31 cellular contexts compared by ENCODE assay signal in the genomic region with DNA sequence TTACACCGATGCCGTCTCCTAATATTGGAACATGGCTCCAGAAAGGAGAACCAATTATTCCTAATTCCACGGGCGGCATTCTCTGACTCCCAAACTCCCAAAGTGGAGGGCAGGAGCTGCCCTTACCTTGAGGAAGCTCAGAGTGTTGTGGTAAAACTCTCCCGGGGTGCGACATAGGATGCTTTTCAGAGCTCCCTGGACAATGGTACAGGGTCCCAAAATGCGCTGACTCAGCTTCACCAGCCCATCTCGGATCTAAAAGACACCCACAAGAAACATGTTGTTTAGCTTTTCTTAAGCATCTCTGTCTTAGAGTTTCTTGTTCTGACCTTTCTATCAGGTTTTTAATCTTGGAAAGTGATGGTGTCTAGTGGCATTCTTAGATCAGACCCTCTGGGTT. TPM values are rescaled to one million over a fixed set of nuclear protein-coding genes. Genes with fewer than 3 reads are reported as not detected.
"Had no signal": no experiment of that assay in that cellular context is flagged by ENCODE, and none has a peak within 500 bp of the region (broad histone marks: within the 10 kb centered on the region; RNA-seq: fewer than 3 reads in every experiment).

No MANE protein-coding gene starts in this region.

- H3K27me3 ChIP-seq: body of pancreas, dorsolateral prefrontal cortex, esophagus muscularis mucosa, gastrocnemius medialis had no signal

- H3K36me3 ChIP-seq: esophagus muscularis mucosa, gastrocnemius medialis, heart left ventricle, WERI-Rb-1 had no signal

- H3K27ac ChIP-seq: body of pancreas, coronary artery, dorsolateral prefrontal cortex, esophagus muscularis mucosa, foreskin keratinocyte, gastrocnemius medialis, heart left ventricle, WERI-Rb-1 had no signal

- H3K4me3 ChIP-seq: body of pancreas, coronary artery, dorsolateral prefrontal cortex, esophagus muscularis mucosa, gastrocnemius medialis, heart left ventricle had no signal

- DNase-seq: activated B cell treated with CpG ODN at 0.5 μM for 24 hours; activated CD4-positive, alpha-beta T cell treated with anti-CD3 and anti-CD28 coated beads for 48 hours; activated CD4-positive, alpha-beta T cell treated with anti-CD3 and anti-CD28 coated beads, Interleukin-2, amount 50 U/mL, for 1 hour; activated CD4-positive, alpha-beta T cell treated with anti-CD3 and anti-CD28 coated beads, Interleukin-2, amount 50 U/mL, for 48 hours; activated CD8-positive, alpha-beta memory T cell treated with anti-CD3 and anti-CD28 coated beads for 24 hours; activated CD8-positive, alpha-beta T cell treated with anti-CD3 and anti-CD28 coated beads for 36 hours; activated effector memory CD4-positive, alpha-beta T cell treated with Interleukin-2 at 50 U/mL for 16 hours; activated gamma-delta T cell treated with Interleukin-2 at 50 U/mL for 16 hours; activated naive CD4-positive, alpha-beta T cell treated with anti-CD3 and anti-CD28 coated beads, Interleukin-2, amount 50 U/mL, for 16 hours; activated naive CD4-positive, alpha-beta T cell treated with Interleukin-2 at 50 U/mL for 16 hours; activated T-cell treated with anti-CD3 and anti-CD28 coated beads, Interleukin-2, amount 50 U/mL, for 4 hours; amniotic stem cell; aorta; body of pancreas; central memory CD4-positive, alpha-beta T cell; cerebellar nuclear complex; dorsolateral prefrontal cortex; effector memory CD8-positive, alpha-beta T cell; erythroblast; foreskin keratinocyte; gastrocnemius medialis; glutamatergic neuron; heart left ventricle; T-helper 1 cell; T-helper 17 cell; T1000 had no signal

- H3K4me1 ChIP-seq: foreskin keratinocyte, gastrocnemius medialis had no signal

- H3K9me3 ChIP-seq: body of pancreas, esophagus muscularis mucosa, gastrocnemius medialis, heart left ventricle had no signal

- ATAC-seq: activated CD4-positive, CD25-positive, alpha-beta regulatory T cell treated with anti-CD3 and anti-CD28 coated beads, Interleukin-2, amount 50 U/mL, for 24 hours; activated CD8-positive, alpha-beta T cell treated with anti-CD3 and anti-CD28 coated beads for 36 hours; activated T-cell treated with anti-CD3 and anti-CD28 coated beads, Interleukin-2, amount 50 U/mL, for 4 hours; activated T-helper 17 cell treated with anti-CD3 and anti-CD28 coated beads, Interleukin-2, amount 50 U/mL, for 72 hours; body of pancreas; effector memory CD8-positive, alpha-beta T cell; foreskin keratinocyte; gastrocnemius medialis; heart left ventricle; T-helper 17 cell had no signal

RNA-seq across cellular contexts. Expression of gene TAT, which starts 6.7 kb away (rescaled TPM):
- total RNA-seq: activated B cell treated with CpG ODN at 0.5 μM for 24 hours; activated CD8-positive, alpha-beta T cell treated with anti-CD3 and anti-CD28 coated beads for 36 hours; activated T-helper 17 cell treated with anti-CD3 and anti-CD28 coated beads, Interleukin-2, amount 50 U/mL, for 72 hours; aorta; body of pancreas; esophagus muscularis mucosa; foreskin keratinocyte; T-helper 17 cell had no signal
- polyA plus RNA-seq: aorta, foreskin keratinocyte, heart left ventricle had no signal

RNA-seq across cellular contexts. Expression of gene CHST4, which starts 43.9 kb away (rescaled TPM):
- total RNA-seq: activated B cell treated with CpG ODN at 0.5 μM for 24 hours; activated T-helper 17 cell treated with anti-CD3 and anti-CD28 coated beads, Interleukin-2, amount 50 U/mL, for 72 hours; aorta; gastrocnemius medialis; T-helper 17 cell had no signal
- polyA plus RNA-seq: foreskin keratinocyte, heart left ventricle had no signal

RNA-seq across cellular contexts. Expression of gene MARVELD3, which starts 55.8 kb away (rescaled TPM):
- total RNA-seq: activated B cell treated with CpG ODN at 0.5 μM for 24 hours; activated CD8-positive, alpha-beta T cell treated with anti-CD3 and anti-CD28 coated beads for 36 hours; activated T-helper 17 cell treated with anti-CD3 and anti-CD28 coated beads, Interleukin-2, amount 50 U/mL, for 72 hours; aorta; T-helper 17 cell had no signal
- polyA plus RNA-seq: heart left ventricle had no signal
